ENCODE assay signal across 8 cellular contexts in genomic region chr5:169350759-169351240, GRCh38. TPM values are rescaled to one million over a fixed set of nuclear protein-coding genes. Genes with fewer than 3 reads are reported as not detected.
DNase-seq lines count a peak whose midpoint lies in the region; ATAC-seq and TF ChIP-seq lines count a peak whose summit lies in the region.

No MANE protein-coding gene starts in this region.

- no peak overlapping the region for H2BK5ac ChIP-seq in IMR-90 (ENCODE audit: low read depth, low read length, poor library complexity, severe bottlenecking)

- in situ Hi-C loops in IMR-90 (cut with MboI; ENCODE audit: low sequenced_read_pairs): no loop called here

- no peak overlapping the region for H4K5ac ChIP-seq in IMR-90 (ENCODE audit: low read depth, low read length)

- no TSS peak for BruUV-seq in IMR-90 (replicated peaks; lab: Mats Ljungman, UMichigan)

- no peaks in the 10 kb centered on the region for H3K9me1 ChIP-seq in IMR-90 (ENCODE audit: insufficient read depth, low read length)

- dilution Hi-C loops in IMR-90 (cut with HindIII; ENCODE audit: low sequenced_read_pairs, unreplicated experiment): no loop called here

- no peak overlapping the region for H3K23ac ChIP-seq in IMR-90 (ENCODE audit: low read depth, low read length)

- H3K9ac ChIP-seq in IMR-90 (ENCODE audit: low read depth, low read length): no peak overlapping the region

- no peak overlapping the region for H2BK15ac ChIP-seq in IMR-90 (ENCODE audit: low read depth, low read length)

- H3K79me1 ChIP-seq in IMR-90 (ENCODE audit: low read depth in 1 of 2, low read length in 2 of 2): no peaks in the 10 kb centered on the region

- H3K14ac ChIP-seq in IMR-90 (replicated peaks; ENCODE audit: low read depth, low read length): no peak overlapping the region

- H3K36me3 ChIP-seq in IMR-90 (ENCODE audit: control insufficient read depth, insufficient read depth, low read length): no peaks in the 10 kb centered on the region

- H4K8ac ChIP-seq in IMR-90 (ENCODE audit: low read depth in 2 of 2, low read length in 2 of 2): no peak overlapping the region

- peak; percentile 91 for ATAC-seq in IMR-90 (ENCODE audit: low read depth)
- peak; percentile 95 for ATAC-seq in omental fat pad (ENCODE audit: low FRiP score)

- H3K4me1 ChIP-seq in IMR-90 (ENCODE audit: control insufficient read depth, insufficient read depth, low read length): no peaks in the 10 kb centered on the region

- H3K4ac ChIP-seq in IMR-90 (ENCODE audit: low read depth, low read length): no peak overlapping the region

- H4K91ac ChIP-seq in IMR-90 (ENCODE audit: insufficient read depth, low read depth, low read length): no peak overlapping the region

- peak; percentile 100 for DNase-seq in EL
- DNase-seq in IMR-90: peak; percentile 89
- peak; percentile 76 for DNase-seq in epidermal melanocyte (ENCODE audit: insufficient read length, low spot score)
- peak; percentile 25 for DNase-seq in omental fat pad (ENCODE audit: low spot score)
- no peak for DNase-seq in activated CD4-positive, alpha-beta T cell treated with anti-CD3 and anti-CD28 coated beads, Interleukin-2, amount 10 ng/mL, durations not matched to agents 7 days and 5 days
- no peak for DNase-seq in activated naive CD4-positive, alpha-beta T cell (lab: John Stamatoyannopoulos, UW)
- DNase-seq in HT-29 (ENCODE audit: low spot score): no peak
- DNase-seq in NCI-H510A (lab: John Stamatoyannopoulos, UW): no peak

- H3K4me3 ChIP-seq in IMR-90 (ENCODE audit: insufficient read depth, low read depth, low read length): no peak overlapping the region

- peaks cover 3% of the 10 kb centered on the region for H3K27me3 Mint-ChIP-seq in activated CD4-positive, alpha-beta T cell treated with anti-CD3 and anti-CD28 coated beads, Interleukin-2, amount 10 ng/mL, durations not matched to agents 7 days and 5 days

- H3K9me3 Mint-ChIP-seq in activated CD4-positive, alpha-beta T cell treated with anti-CD3 and anti-CD28 coated beads, Interleukin-2, amount 10 ng/mL, durations not matched to agents 7 days and 5 days: no peaks in the 10 kb centered on the region

- H2BK120ac ChIP-seq in IMR-90 (ENCODE audit: low read depth, low read length): no peak overlapping the region

- H4K20me1 ChIP-seq in IMR-90 (ENCODE audit: insufficient read depth, low read length): no peaks in the 10 kb centered on the region

- intact Hi-C loops in IMR-90 (cut with micrococcal nuclease): loop anchor here (5.0 kb wide), 1 partner anchor 227 kb away; no protein-coding TSS in a partner anchor

- no peak overlapping the region for H3K4me3 Mint-ChIP-seq in activated CD4-positive, alpha-beta T cell treated with anti-CD3 and anti-CD28 coated beads, Interleukin-2, amount 10 ng/mL, durations not matched to agents 7 days and 5 days

- TF ChIP-seq CTCF in IMR-90 (conservative IDR thresholded peaks at IDR 0.05; ENCODE audit: low read depth, low read length) (no peak), omental fat pad (IDR thresholded peaks at IDR 0.05) (no peak)

- no peak overlapping the region for H3K27ac Mint-ChIP-seq in activated CD4-positive, alpha-beta T cell treated with anti-CD3 and anti-CD28 coated beads, Interleukin-2, amount 10 ng/mL, durations not matched to agents 7 days and 5 days

- CTCF ChIA-PET in IMR-90 (lab: Yijun Ruan, JAX): no interaction called here
- CTCF ChIA-PET in activated CD4-positive, alpha-beta T cell treated with anti-CD3 and anti-CD28 coated beads, Interleukin-2, amount 10 ng/mL, durations not matched to agents 7 days and 5 days (lab: Charles Lee): interaction anchor here (0.8 to 1.7 kb wide), 2 partner anchors 13 to 20 kb away, joined by 3 read pairs; no protein-coding TSS in a partner anchor

- WGBS in IMR-90 (ENCODE audit: extremely low coverage in 2 of 2, insufficient read length in 1 of 2), 2 experiments: 0% methylated on average over 1 of the region's 7 CpGs; no CpG with 5 or more reads in 1 of the 2 experiments

- H3K9me3 ChIP-seq in IMR-90 (ENCODE audit: control insufficient read depth, insufficient read depth, low read length): no peaks in the 10 kb centered on the region

- no peak overlapping the region for H2AFZ ChIP-seq in IMR-90 (replicated peaks; ENCODE audit: low read length, poor library complexity)

- no peaks in the 10 kb centered on the region for H3K27me3 ChIP-seq in IMR-90 (ENCODE audit: control insufficient read depth, insufficient read depth, low read length)

- H2AK5ac ChIP-seq in IMR-90 (ENCODE audit: low read depth, low read length): no peak overlapping the region

- POLR2A ChIA-PET in IMR-90 (lab: Charles Lee; ENCODE audit: unreplicated experiment): no interaction called here
- POLR2A ChIA-PET in activated CD4-positive, alpha-beta T cell treated with anti-CD3 and anti-CD28 coated beads, Interleukin-2, amount 10 ng/mL, durations not matched to agents 7 days and 5 days (lab: Charles Lee): no interaction called here

- no peak overlapping the region for H2BK20ac ChIP-seq in IMR-90 (ENCODE audit: low read depth, low read length)

- no peak for TF ChIP-seq RAD21 in IMR-90 (IDR thresholded peaks at IDR 0.05; ENCODE audit: low read length)

- TF ChIP-seq POLR2A in IMR-90 (IDR thresholded peaks at IDR 0.05; ENCODE audit: low read depth, low read length): no peak

- no peaks in the 10 kb centered on the region for H3K36me3 Mint-ChIP-seq in activated CD4-positive, alpha-beta T cell treated with anti-CD3 and anti-CD28 coated beads, Interleukin-2, amount 10 ng/mL, durations not matched to agents 7 days and 5 days (ENCODE audit: low read depth)

- no peak overlapping the region for H3K18ac ChIP-seq in IMR-90 (ENCODE audit: low read depth, low read length)

- H3K27ac ChIP-seq in IMR-90 (ENCODE audit: insufficient read depth, low read length): no peak overlapping the region

- no peak overlapping the region for H3K4me2 ChIP-seq in IMR-90 (ENCODE audit: low read depth, low read length)

- H3K56ac ChIP-seq in IMR-90 (ENCODE audit: extremely low read depth, insufficient read depth, low read length): no peak overlapping the region

- no peak overlapping the region for H2AK9ac ChIP-seq in IMR-90 (replicated peaks; ENCODE audit: low read depth, low read length, poor library complexity)

- no peaks in the 10 kb centered on the region for H3K4me1 Mint-ChIP-seq in activated CD4-positive, alpha-beta T cell treated with anti-CD3 and anti-CD28 coated beads, Interleukin-2, amount 10 ng/mL, durations not matched to agents 7 days and 5 days

TF ChIP-seq in IMR-90, 13 proteins besides CTCF, POLR2A, EP300 and RAD21:
- peak; percentile 14 for TF ChIP-seq RCOR1 (IDR thresholded peaks at IDR 0.05; ENCODE audit: insufficient replicate concordance, low read length)
- peak; percentile 88 for TF ChIP-seq CEBPB (IDR thresholded peaks at IDR 0.05; ENCODE audit: low read depth, low read length)
- TF ChIP-seq CHD1 (IDR thresholded peaks at IDR 0.05; ENCODE audit: low read depth, low read length): no peak
- peak; percentile 96 for TF ChIP-seq FOS (IDR thresholded peaks at IDR 0.05; ENCODE audit: low read depth, low read length)
- peak; percentile 51; the same call in 1 of the 2 replicates for TF ChIP-seq BHLHE40 (IDR thresholded peaks at IDR 0.05; ENCODE audit: low read depth, low read length)
- no peak for TF ChIP-seq NFE2L2 (IDR thresholded peaks at IDR 0.05; ENCODE audit: low read depth, low read length)

RNA-seq across cellular contexts. Expression of gene SLIT3, which starts 49.9 kb away (rescaled TPM):
- total RNA-seq in IMR-90 (2012; rRNA removed) (0.18 and 0.28 TPM in 2 replicates), omental fat pad (10 to 100 TPM; 46.3 to 89.0 (median 68.0) TPM)
- 0.50 and 0.70 TPM in 2 replicates for polyA plus RNA-seq in IMR-90 (2012; rRNA removed)
- 0.38 and 1.5 TPM in 2 replicates for polyA plus RNA-seq in IMR-90 (2012; cell fraction: cytosol; rRNA removed)
- 0.21 and 0.33 TPM in 2 replicates for polyA plus RNA-seq in IMR-90 (2012; cell fraction: nucleus; rRNA removed; ENCODE audit: low replicate concordance)
- total RNA-seq in activated CD4-positive, alpha-beta T cell treated with anti-CD3 and anti-CD28 coated beads, Interleukin-2, amount 10 ng/mL, durations not matched to agents 7 days and 5 days: under 1 TPM in 1 of 2 experiments, not detected in 1; 0.15 TPM
- total RNA-seq in HT-29 (2014; rRNA removed; shearing (Covaris generic)): not detected in 2 replicates

Comparison
In these comparisons a context has a peak if more than half of its experiments do, and no peak if none do; other contexts are left out.
1. DNase-seq: peak in EL (single experiment), IMR-90 (single experiment), epidermal melanocyte (single experiment) and omental fat pad (single experiment); none in activated CD4-positive, alpha-beta T cell treated with anti-CD3 and anti-CD28 coated beads, Interleukin-2, amount 10 ng/mL, durations not matched to agents 7 days and 5 days (single experiment), activated naive CD4-positive, alpha-beta T cell (0 of 4), HT-29 (single experiment) and NCI-H510A (single experiment).
2. RNA of gene SLIT3, which starts 49.9 kb away (total RNA-seq): 46.3 to 89.0 TPM in omental fat pad; 0.18 to 0.28 TPM in IMR-90, 0.15 TPM in activated CD4-positive, alpha-beta T cell treated with anti-CD3 and anti-CD28 coated beads, Interleukin-2, amount 10 ng/mL, durations not matched to agents 7 days and 5 days and not detected in HT-29; every median in the first group is over 10 times any median in the second.